Comparison of ENCODE assay signal across 8 cellular contexts in genomic region chr14:68627050-68627867, GRCh38.
A peak's percentile ranks its signal among the peaks of the same experiment; 100 is the strongest.
DNase-seq lines count a peak whose midpoint lies in the region; ATAC-seq and TF ChIP-seq lines count a peak whose summit lies in the region.

No MANE protein-coding gene starts in this region.

- no TSS peak for BruUV-seq in A673 (replicated peaks; lab: Mats Ljungman, UMichigan)

- H3K4me3 ChIP-seq in GM12865 (ENCODE audit: low read depth, low read length) (no peak overlapping the region), psoas muscle (no peak overlapping the region), A673 (ENCODE audit: low read depth, low read length, poor library complexity, severe bottlenecking) (no peak overlapping the region)

- DNase-seq in GM12865 (ENCODE audit: low read depth): peak; percentile 21
- peak; percentile 44 for DNase-seq in hepatic stellate cell (ENCODE audit: low spot score)
- DNase-seq in psoas muscle: no peak
- no peak for DNase-seq in A673 (ENCODE audit: low spot score)
- DNase-seq in SKM-1 treated with dmso at 0.1 percent for 144 hours (lab: John Stamatoyannopoulos, UW; ENCODE audit: unreplicated experiment): no peak
- DNase-seq in HEK293T (ENCODE audit: extremely low spot score): no peak

- 50 to 64% (median 61%) methylated on average over 6 of the region's 6 CpGs for WGBS in psoas muscle, 3 donors

- TF ChIP-seq CTCF in GM12865 (IDR thresholded peaks at IDR 0.05; ENCODE audit: insufficient read depth, low read depth, low read length, missing control alignments) (no peak), psoas muscle (IDR thresholded peaks at IDR 0.05) (no peak), A673 (conservative IDR thresholded peaks at IDR 0.05; ENCODE audit: low read depth, low read length) (no peak)

- H3K4me1 ChIP-seq in psoas muscle (peaks cover 12% of the 10 kb centered on the region), A673 (ENCODE audit: insufficient read depth, low read length, poor library complexity, severe bottlenecking) (peaks cover 12% of the 10 kb centered on the region)

- no peaks in the 10 kb centered on the region for H3K27me3 ChIP-seq in psoas muscle (ENCODE audit: insufficient read depth in 3 of 3, low read length in 2 of 3)
- H3K27me3 ChIP-seq in A673 (replicated peaks; ENCODE audit: insufficient read depth, low read depth, low read length, poor library complexity): no peaks in the 10 kb centered on the region

- ATAC-seq in psoas muscle (no peak), GM19023 (IDR thresholded peaks at IDR 0.05; ENCODE audit: unreplicated experiment) (no peak)

- intact Hi-C loops in psoas muscle (cut with DNase I): no loop called here
- intact Hi-C loops in A673 (cut with micrococcal nuclease; ENCODE audit: unreplicated experiment): no loop called here

- CTCF ChIA-PET in A673 (lab: Charles Lee): no interaction called here
- CTCF ChIA-PET in HEK293T (lab: Yijun Ruan, JAX): no interaction called here

- POLR2A ChIA-PET in A673 (lab: Charles Lee; ENCODE audit: low non-redundant PET) (no interaction called here), HEK293T (lab: Yijun Ruan, JAX) (no interaction called here)

- H3K9me3 ChIP-seq in psoas muscle (no peaks in the 10 kb centered on the region), A673 (ENCODE audit: low read depth, low read length, poor library complexity, severe bottlenecking) (no peaks in the 10 kb centered on the region)

- peak overlapping the region; percentile 30 for H3K27ac ChIP-seq in angular gyrus (ENCODE audit: low read depth, low read length)
- peak overlapping the region; percentile 61 for H3K27ac ChIP-seq in psoas muscle
- no peak overlapping the region for H3K27ac ChIP-seq in A673 (ENCODE audit: low read depth, low read length, poor library complexity, severe bottlenecking)

- H3K36me3 ChIP-seq in psoas muscle (ENCODE audit: insufficient read depth in 1 of 2, low read depth in 1 of 2): no peaks in the 10 kb centered on the region
- H3K36me3 ChIP-seq in A673 (ENCODE audit: insufficient read depth, low read length, poor library complexity, severe bottlenecking): no peaks in the 10 kb centered on the region

TF ChIP-seq in HEK293T, 16 proteins besides CTCF, POLR2A, EP300 and RAD21:
- TF ChIP-seq ELF4 (IDR thresholded peaks at IDR 0.05) (no peak), BHLHE40 (IDR thresholded peaks at IDR 0.05; ENCODE audit: borderline replicate concordance) (no peak), NFRKB (IDR thresholded peaks at IDR 0.05) (no peak), ARNT (IDR thresholded peaks at IDR 0.05) (no peak), LEF1 (IDR thresholded peaks at IDR 0.05; ENCODE audit: borderline replicate concordance) (no peak), SUZ12 (IDR thresholded peaks at IDR 0.05) (no peak), SP1 (IDR thresholded peaks at IDR 0.05) (no peak), FOXK2 (IDR thresholded peaks at IDR 0.05) (no peak), HDGF (IDR thresholded peaks at IDR 0.05; ENCODE audit: borderline replicate concordance) (no peak), FOXA1 (IDR thresholded peaks at IDR 0.05) (no peak), PKNOX1 (IDR thresholded peaks at IDR 0.05) (no peak), L3MBTL2 (conservative IDR thresholded peaks at IDR 0.05) (no peak), ZNF384 (IDR thresholded peaks at IDR 0.05) (no peak), CTBP1 (IDR thresholded peaks at IDR 0.05; ENCODE audit: borderline replicate concordance) (no peak), TARDBP (IDR thresholded peaks at IDR 0.05) (no peak), FOXM1 (IDR thresholded peaks at IDR 0.05; ENCODE audit: borderline replicate concordance) (no peak)

Comparison
In these comparisons a context has a peak if more than half of its experiments do, and no peak if none do; other contexts are left out.
1. DNase-seq: peak in GM12865 (single experiment) and hepatic stellate cell (single experiment); none in psoas muscle (0 of 2), A673 (single experiment), SKM-1 treated with dmso at 0.1 percent for 144 hours (single experiment) and HEK293T (single experiment).